10 cellular contexts compared by ENCODE assay signal in the genomic region with DNA sequence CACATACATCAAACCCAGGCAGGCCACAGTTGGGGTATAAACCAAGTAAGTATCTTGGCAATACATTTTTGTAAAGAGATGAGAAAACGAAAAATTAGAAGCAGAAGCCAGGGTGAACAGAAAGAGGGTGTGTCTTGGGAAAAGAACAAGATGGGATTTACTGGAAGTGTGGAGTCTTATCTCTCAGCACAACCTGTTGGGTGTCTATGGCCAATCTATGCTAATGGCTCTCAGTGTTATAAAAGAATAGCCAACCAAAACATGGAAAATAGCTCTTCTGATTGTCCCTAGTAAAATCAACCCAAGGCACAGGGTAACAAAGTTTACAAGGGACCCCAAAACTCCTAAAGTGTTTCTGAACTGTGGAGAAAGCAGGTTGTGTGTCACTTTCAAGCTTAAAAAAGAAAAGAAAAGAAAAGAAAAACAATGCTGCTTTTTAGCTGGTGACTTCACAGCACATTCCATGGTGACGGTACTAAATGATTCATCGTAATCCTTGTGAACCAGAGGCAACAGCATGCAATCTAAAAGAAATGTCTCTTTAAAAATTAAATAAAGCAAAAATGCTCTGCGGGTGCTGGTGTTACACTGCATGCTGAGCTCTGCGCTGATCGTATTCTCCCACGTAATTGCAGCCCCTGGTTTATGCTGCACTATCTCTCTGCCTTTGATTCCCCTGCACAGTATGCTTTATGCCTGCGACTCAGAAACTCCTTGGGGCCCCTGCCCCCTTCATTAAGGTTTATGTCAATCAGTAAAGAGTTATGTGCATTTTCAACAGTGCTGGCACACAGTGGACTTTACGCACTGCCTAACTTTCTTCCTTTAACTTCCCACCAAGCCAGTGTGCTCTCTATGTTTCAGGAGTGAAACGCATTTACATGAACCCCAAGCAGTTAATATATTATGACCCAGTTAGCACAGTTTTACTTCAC.
A peak's percentile ranks its signal among the peaks of the same experiment; 100 is the strongest.
DNase-seq lines count a peak whose midpoint lies in the region; ATAC-seq and TF ChIP-seq lines count a peak whose summit lies in the region.
"Had no signal": no experiment of that assay in that cellular context is flagged by ENCODE, and none has a peak within 500 bp of the region (broad histone marks: within the 10 kb centered on the region; RNA-seq: fewer than 3 reads in every experiment).

No MANE protein-coding gene starts in this region.

- peak overlapping the region; percentile 33 for H2AFZ ChIP-seq in osteoblast (ENCODE audit: low read length)

- H3K79me2 ChIP-seq in osteoblast (ENCODE audit: insufficient read depth, low read length): no peaks in the 10 kb centered on the region

- POLR2A ChIA-PET in RWPE1 (lab: Yijun Ruan, JAX; ENCODE audit: low non-redundant PET): no interaction called here
- POLR2A ChIA-PET in CD4-positive, alpha-beta T cell (lab: Charles Lee): no interaction called here

- TF ChIP-seq CTCF in RWPE1 (conservative IDR thresholded peaks at IDR 0.05; ENCODE audit: low read depth) (no peak), epithelial cell of proximal tubule (conservative IDR thresholded peaks at IDR 0.05; ENCODE audit: low read depth, low read length) (no peak), osteoblast (IDR thresholded peaks at IDR 0.05; ENCODE audit: extremely low read depth, low read depth, low read length) (no peak)
- TF ChIP-seq CTCF in CD4-positive, alpha-beta T cell (IDR thresholded peaks at IDR 0.05): no peak

- H3K9me3 Mint-ChIP-seq in CD4-positive, alpha-beta T cell: no peaks in the 10 kb centered on the region

- no peaks in the 10 kb centered on the region for H3K4me1 Mint-ChIP-seq in CD4-positive, alpha-beta T cell (ENCODE audit: low read depth)

- no peaks in the 10 kb centered on the region for H3K27me3 ChIP-seq in osteoblast (ENCODE audit: insufficient read depth, low read length)
- H3K27me3 ChIP-seq in CD4-positive, alpha-beta T cell (ENCODE audit: control insufficient read depth, insufficient read depth, low read length): no peaks in the 10 kb centered on the region

- no peaks in the 10 kb centered on the region for H3K36me3 Mint-ChIP-seq in CD4-positive, alpha-beta T cell (ENCODE audit: low read depth)

- no peaks in the 10 kb centered on the region for H3K36me3 ChIP-seq in osteoblast (ENCODE audit: insufficient read depth, low read length)

- no peak overlapping the region for H3K27ac ChIP-seq in RWPE1
- H3K27ac ChIP-seq in osteoblast (ENCODE audit: low read depth, low read length): peak overlapping the region; percentile 95
- H3K27ac ChIP-seq in CD4-positive, alpha-beta T cell (ENCODE audit: low read depth, low read length): no peak overlapping the region

- peak overlapping the region; percentile 42 for H3K4me3 ChIP-seq in epithelial cell of proximal tubule (ENCODE audit: low read depth, low read length)
- peak overlapping the region; percentile 54 for H3K4me3 ChIP-seq in osteoblast (ENCODE audit: insufficient read depth, low read length)

- CTCF ChIA-PET in RWPE1 (lab: Yijun Ruan, JAX): interaction anchor here (0.5 to 0.8 kb wide), 3 partner anchors 180 to 1761 kb away, joined by 3 to 4 read pairs (median 3); no protein-coding TSS in a partner anchor
- CTCF ChIA-PET in CD4-positive, alpha-beta T cell (lab: Charles Lee): no interaction called here

- intact Hi-C loops in CD4-positive, alpha-beta T cell (cut with DNase I, micrococcal nuclease): no loop called here

- peaks cover 27% of the 10 kb centered on the region for H3K4me1 ChIP-seq in osteoblast (ENCODE audit: insufficient read depth, low read length)

- no peak for ATAC-seq in CD4-positive, alpha-beta T cell (ENCODE audit: poor library complexity)

- H3K27me3 Mint-ChIP-seq in CD4-positive, alpha-beta T cell: no peaks in the 10 kb centered on the region

- no peaks in the 10 kb centered on the region for H3K9me3 ChIP-seq in osteoblast (ENCODE audit: low read depth, low read length)
- H3K9me3 ChIP-seq in CD4-positive, alpha-beta T cell (ENCODE audit: control insufficient read depth, low read length): no peaks in the 10 kb centered on the region

- DNase-seq in EH (ENCODE audit: low read depth) (peak; percentile 87), RWPE1 (ENCODE audit: low spot score) (peak; percentile 37), epithelial cell of proximal tubule (ENCODE audit: low read depth) (peak; percentile 59), osteoblast (ENCODE audit: insufficient read length, low spot score, missing footprints) (peak; percentile 91), NCI-H226 (no peak), NCI-H1436 treated with DMSO at 0.1 percent for 48 hours (lab: John Stamatoyannopoulos, UW) (no peak)
- DNase-seq in stimulated activated CD4-positive, alpha-beta T cell treated with anti-CD3 and anti-CD28 coated beads, Interleukin-2, amount 100 ng/mL, for 24 hours: no peak
- DNase-seq in CD4-positive, alpha-beta T cell: no peak
- DNase-seq: effector CD8-positive, alpha-beta T cell; stimulated activated CD8-positive, alpha-beta memory T cell treated with anti-CD3 and anti-CD28 coated beads, Interleukin-4, amount 100 ng/mL, for 48 hours had no signal

- no peak overlapping the region for H3K27ac Mint-ChIP-seq in CD4-positive, alpha-beta T cell

- H4K20me1 ChIP-seq in osteoblast (ENCODE audit: insufficient read depth, low read length): no peaks in the 10 kb centered on the region

- H3K4me2 ChIP-seq in osteoblast (ENCODE audit: insufficient read depth, low read length): peak overlapping the region; percentile 84

- no peak overlapping the region for H3K4me3 Mint-ChIP-seq in CD4-positive, alpha-beta T cell

Comparison
In these comparisons a context has a peak if more than half of its experiments do, and no peak if none do; other contexts are left out.
1. DNase-seq: peak in EH (single experiment), RWPE1 (single experiment), epithelial cell of proximal tubule (single experiment) and osteoblast (single experiment); none in stimulated activated CD4-positive, alpha-beta T cell treated with anti-CD3 and anti-CD28 coated beads, Interleukin-2, amount 100 ng/mL, for 24 hours (0 of 2), NCI-H226 (single experiment), NCI-H1436 treated with DMSO at 0.1 percent for 48 hours (single experiment) and CD4-positive, alpha-beta T cell (0 of 10).